ENCODE assay signal across 1 cellular context in genomic region chr3:13483988-13484695, GRCh38.
TF ChIP-seq lines count a peak whose summit lies in the region.

No MANE protein-coding gene starts in this region.

TF ChIP-seq in SK-N-SH treated with all-trans-retinoic acid at 6 μM for 48 hours, 23 proteins besides CTCF, POLR2A, EP300 and RAD21 (continued from another document):
- TF ChIP-seq CREB5 (CRISPR knock-in tag; IDR thresholded peaks at IDR 0.05; ENCODE audit: low read depth) (no peak), CSRNP3 (CRISPR knock-in tag; IDR thresholded peaks at IDR 0.05) (no peak), GLIS3 (CRISPR knock-in tag; IDR thresholded peaks at IDR 0.05) (no peak), ZFP3 (CRISPR knock-in tag; IDR thresholded peaks at IDR 0.05) (no peak), CSDC2 (CRISPR knock-in tag; IDR thresholded peaks at IDR 0.05) (no peak)
